Comparison of ENCODE assay signal across 1 cellular context in the genomic region with DNA sequence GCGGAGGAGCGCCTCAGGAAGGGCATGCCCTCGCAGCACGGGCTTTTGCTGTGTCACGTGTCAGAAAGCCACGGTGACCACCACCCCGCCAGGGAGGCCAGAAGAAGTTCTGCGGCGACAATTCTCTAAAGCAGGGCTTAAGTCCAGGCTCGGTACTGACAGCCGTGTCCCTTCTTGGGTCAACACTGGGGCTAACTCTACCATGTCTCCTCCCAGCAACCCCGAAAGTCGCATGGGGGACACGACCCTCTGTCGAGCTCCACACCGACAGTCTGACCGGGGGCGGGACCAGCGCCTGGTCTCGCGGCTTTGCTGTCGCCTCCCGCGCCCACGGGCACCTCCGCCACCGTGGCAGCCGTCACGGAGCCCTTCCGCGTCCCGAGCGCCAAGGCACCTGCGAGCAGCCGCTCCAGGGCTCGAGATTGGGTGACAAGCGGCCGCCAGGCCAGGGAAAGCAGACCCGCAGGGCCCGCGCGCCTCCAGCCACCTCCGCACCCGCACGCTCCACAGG.
TF ChIP-seq lines count a peak whose summit lies in the region.

No MANE protein-coding gene starts in this region.

TF ChIP-seq in K562, 482 proteins besides CTCF, POLR2A, EP300 and RAD21 (continues in another document):
- TF ChIP-seq, protein P1, sequence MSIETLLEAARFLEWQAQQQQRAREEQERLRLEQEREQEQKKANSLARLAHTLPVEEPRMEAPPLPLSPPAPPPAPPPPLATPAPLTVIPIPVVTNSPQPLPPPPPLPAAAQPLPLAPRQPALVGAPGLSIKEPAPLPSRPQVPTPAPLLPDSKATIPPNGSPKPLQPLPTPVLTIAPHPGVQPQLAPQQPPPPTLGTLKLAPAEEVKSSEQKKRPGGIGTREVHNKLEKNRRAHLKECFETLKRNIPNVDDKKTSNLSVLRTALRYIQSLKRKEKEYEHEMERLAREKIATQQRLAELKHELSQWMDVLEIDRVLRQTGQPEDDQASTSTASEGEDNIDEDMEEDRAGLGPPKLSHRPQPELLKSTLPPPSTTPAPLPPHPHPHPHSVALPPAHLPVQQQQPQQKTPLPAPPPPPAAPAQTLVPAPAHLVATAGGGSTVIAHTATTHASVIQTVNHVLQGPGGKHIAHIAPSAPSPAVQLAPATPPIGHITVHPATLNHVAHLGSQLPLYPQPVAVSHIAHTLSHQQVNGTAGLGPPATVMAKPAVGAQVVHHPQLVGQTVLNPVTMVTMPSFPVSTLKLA (conservative IDR thresholded peaks at IDR 0.05), result peak in 1 of 2 experiments; percentile 50; a peak in 3 of 4 replicates
- TF ChIP-seq FOXK1 (CRISPR knock-in tag; IDR thresholded peaks at IDR 0.05; ENCODE audit: borderline replicate concordance) (0 out of 2 replicates have a peak, but pooled peaks have one; percentile 35), SAFB (IDR thresholded peaks at IDR 0.05; ENCODE audit: borderline replicate concordance, low read depth, low read length) (peak; percentile 81), JUN (IDR thresholded peaks at IDR 0.05; ENCODE audit: borderline replicate concordance, low read depth, low read length) (no peak), JUN (CRISPR knock-in tag; IDR thresholded peaks at IDR 0.05; ENCODE audit: borderline replicate concordance) (no peak), ZNF830 (CRISPR knock-in tag; IDR thresholded peaks at IDR 0.05) (no peak), KAT7 (CRISPR knock-in tag; IDR thresholded peaks at IDR 0.05; ENCODE audit: borderline replicate concordance) (peak; percentile 32; the same call in 1 of the 2 replicates), YY1 (IDR thresholded peaks at IDR 0.05; ENCODE audit: borderline replicate concordance in 1 of 3, control insufficient read depth in 1 of 3, extremely low read depth in 1 of 3, insufficient read depth in 3 of 3, insufficient read length in 1 of 3, insufficient replicate concordance in 2 of 3, low read depth in 1 of 3, low read length in 2 of 3) (no peak), NFRKB (IDR thresholded peaks at IDR 0.05; ENCODE audit: low read depth) (no peak; the same call in 1 of the 2 replicates), MAFG (tag; conservative IDR thresholded peaks at IDR 0.05) (0 out of 2 replicates have a peak, but pooled peaks have one; percentile 4), CHD1 (IDR thresholded peaks at IDR 0.05; ENCODE audit: low read length) (peak; percentile 79), CEBPB (tag; IDR thresholded peaks at IDR 0.05) (no peak), ZNF766 (CRISPR knock-in tag; conservative IDR thresholded peaks at IDR 0.05) (no peak), CBX3 (IDR thresholded peaks at IDR 0.05; ENCODE audit: borderline replicate concordance in 1 of 2, low read length in 2 of 2) (0 out of 3 replicates have a peak, but pooled peaks of 1 of the 2 experiments have one; percentile 9), RBM14 (IDR thresholded peaks at IDR 0.05; ENCODE audit: borderline replicate concordance, insufficient read depth, low read depth, low read length) (0 out of 2 replicates have a peak, but pooled peaks have one; percentile 65), FIP1L1 (IDR thresholded peaks at IDR 0.05; ENCODE audit: low read depth, low read length, poor library complexity, severe bottlenecking) (no peak), PURB (CRISPR knock-in tag; IDR thresholded peaks at IDR 0.05; ENCODE audit: low read depth) (no peak), TAF1 (IDR thresholded peaks at IDR 0.05; ENCODE audit: control insufficient read depth, extremely low read depth, insufficient read depth, low read length, severe bottlenecking) (peak; percentile 35), NFE2L1 (tag; IDR thresholded peaks at IDR 0.05; ENCODE audit: borderline replicate concordance, low read depth) (no peak)
- TF ChIP-seq, protein P2, sequence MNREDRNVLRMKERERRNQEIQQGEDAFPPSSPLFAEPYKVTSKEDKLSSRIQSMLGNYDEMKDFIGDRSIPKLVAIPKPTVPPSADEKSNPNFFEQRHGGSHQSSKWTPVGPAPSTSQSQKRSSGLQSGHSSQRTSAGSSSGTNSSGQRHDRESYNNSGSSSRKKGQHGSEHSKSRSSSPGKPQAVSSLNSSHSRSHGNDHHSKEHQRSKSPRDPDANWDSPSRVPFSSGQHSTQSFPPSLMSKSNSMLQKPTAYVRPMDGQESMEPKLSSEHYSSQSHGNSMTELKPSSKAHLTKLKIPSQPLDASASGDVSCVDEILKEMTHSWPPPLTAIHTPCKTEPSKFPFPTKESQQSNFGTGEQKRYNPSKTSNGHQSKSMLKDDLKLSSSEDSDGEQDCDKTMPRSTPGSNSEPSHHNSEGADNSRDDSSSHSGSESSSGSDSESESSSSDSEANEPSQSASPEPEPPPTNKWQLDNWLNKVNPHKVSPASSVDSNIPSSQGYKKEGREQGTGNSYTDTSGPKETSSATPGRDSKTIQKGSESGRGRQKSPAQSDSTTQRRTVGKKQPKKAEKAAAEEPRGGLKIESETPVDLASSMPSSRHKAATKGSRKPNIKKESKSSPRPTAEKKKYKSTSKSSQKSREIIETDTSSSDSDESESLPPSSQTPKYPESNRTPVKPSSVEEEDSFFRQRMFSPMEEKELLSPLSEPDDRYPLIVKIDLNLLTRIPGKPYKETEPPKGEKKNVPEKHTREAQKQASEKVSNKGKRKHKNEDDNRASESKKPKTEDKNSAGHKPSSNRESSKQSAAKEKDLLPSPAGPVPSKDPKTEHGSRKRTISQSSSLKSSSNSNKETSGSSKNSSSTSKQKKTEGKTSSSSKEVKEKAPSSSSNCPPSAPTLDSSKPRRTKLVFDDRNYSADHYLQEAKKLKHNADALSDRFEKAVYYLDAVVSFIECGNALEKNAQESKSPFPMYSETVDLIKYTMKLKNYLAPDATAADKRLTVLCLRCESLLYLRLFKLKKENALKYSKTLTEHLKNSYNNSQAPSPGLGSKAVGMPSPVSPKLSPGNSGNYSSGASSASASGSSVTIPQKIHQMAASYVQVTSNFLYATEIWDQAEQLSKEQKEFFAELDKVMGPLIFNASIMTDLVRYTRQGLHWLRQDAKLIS (CRISPR knock-in tag; IDR thresholded peaks at IDR 0.05), result 0 out of 2 replicates have a peak, but pooled peaks have one; percentile 12
- TF ChIP-seq, protein P3, sequence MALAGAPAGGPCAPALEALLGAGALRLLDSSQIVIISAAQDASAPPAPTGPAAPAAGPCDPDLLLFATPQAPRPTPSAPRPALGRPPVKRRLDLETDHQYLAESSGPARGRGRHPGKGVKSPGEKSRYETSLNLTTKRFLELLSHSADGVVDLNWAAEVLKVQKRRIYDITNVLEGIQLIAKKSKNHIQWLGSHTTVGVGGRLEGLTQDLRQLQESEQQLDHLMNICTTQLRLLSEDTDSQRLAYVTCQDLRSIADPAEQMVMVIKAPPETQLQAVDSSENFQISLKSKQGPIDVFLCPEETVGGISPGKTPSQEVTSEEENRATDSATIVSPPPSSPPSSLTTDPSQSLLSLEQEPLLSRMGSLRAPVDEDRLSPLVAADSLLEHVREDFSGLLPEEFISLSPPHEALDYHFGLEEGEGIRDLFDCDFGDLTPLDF (CRISPR knock-in tag; IDR thresholded peaks at IDR 0.05), result no peak
- TF ChIP-seq, protein P4, sequence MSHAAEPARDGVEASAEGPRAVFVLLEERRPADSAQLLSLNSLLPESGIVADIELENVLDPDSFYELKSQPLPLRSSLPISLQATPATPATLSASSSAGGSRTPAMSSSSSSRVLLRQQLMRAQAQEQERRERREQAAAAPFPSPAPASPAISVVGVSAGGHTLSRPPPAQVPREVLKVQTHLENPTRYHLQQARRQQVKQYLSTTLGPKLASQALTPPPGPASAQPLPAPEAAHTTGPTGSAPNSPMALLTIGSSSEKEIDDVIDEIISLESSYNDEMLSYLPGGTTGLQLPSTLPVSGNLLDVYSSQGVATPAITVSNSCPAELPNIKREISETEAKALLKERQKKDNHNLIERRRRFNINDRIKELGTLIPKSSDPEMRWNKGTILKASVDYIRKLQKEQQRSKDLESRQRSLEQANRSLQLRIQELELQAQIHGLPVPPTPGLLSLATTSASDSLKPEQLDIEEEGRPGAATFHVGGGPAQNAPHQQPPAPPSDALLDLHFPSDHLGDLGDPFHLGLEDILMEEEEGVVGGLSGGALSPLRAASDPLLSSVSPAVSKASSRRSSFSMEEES (CRISPR knock-in tag; IDR thresholded peaks at IDR 0.05), result peak; percentile 79
- TF ChIP-seq, protein P5, sequence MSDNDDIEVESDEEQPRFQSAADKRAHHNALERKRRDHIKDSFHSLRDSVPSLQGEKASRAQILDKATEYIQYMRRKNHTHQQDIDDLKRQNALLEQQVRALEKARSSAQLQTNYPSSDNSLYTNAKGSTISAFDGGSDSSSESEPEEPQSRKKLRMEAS (CRISPR knock-in tag; IDR thresholded peaks at IDR 0.05), result 0 out of 2 replicates have a peak, but pooled peaks have one; percentile 30
- TF ChIP-seq, protein P6, sequence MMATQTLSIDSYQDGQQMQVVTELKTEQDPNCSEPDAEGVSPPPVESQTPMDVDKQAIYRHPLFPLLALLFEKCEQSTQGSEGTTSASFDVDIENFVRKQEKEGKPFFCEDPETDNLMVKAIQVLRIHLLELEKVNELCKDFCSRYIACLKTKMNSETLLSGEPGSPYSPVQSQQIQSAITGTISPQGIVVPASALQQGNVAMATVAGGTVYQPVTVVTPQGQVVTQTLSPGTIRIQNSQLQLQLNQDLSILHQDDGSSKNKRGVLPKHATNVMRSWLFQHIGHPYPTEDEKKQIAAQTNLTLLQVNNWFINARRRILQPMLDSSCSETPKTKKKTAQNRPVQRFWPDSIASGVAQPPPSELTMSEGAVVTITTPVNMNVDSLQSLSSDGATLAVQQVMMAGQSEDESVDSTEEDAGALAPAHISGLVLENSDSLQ (IDR thresholded peaks at IDR 0.05), result no peak
- TF ChIP-seq, protein P7, sequence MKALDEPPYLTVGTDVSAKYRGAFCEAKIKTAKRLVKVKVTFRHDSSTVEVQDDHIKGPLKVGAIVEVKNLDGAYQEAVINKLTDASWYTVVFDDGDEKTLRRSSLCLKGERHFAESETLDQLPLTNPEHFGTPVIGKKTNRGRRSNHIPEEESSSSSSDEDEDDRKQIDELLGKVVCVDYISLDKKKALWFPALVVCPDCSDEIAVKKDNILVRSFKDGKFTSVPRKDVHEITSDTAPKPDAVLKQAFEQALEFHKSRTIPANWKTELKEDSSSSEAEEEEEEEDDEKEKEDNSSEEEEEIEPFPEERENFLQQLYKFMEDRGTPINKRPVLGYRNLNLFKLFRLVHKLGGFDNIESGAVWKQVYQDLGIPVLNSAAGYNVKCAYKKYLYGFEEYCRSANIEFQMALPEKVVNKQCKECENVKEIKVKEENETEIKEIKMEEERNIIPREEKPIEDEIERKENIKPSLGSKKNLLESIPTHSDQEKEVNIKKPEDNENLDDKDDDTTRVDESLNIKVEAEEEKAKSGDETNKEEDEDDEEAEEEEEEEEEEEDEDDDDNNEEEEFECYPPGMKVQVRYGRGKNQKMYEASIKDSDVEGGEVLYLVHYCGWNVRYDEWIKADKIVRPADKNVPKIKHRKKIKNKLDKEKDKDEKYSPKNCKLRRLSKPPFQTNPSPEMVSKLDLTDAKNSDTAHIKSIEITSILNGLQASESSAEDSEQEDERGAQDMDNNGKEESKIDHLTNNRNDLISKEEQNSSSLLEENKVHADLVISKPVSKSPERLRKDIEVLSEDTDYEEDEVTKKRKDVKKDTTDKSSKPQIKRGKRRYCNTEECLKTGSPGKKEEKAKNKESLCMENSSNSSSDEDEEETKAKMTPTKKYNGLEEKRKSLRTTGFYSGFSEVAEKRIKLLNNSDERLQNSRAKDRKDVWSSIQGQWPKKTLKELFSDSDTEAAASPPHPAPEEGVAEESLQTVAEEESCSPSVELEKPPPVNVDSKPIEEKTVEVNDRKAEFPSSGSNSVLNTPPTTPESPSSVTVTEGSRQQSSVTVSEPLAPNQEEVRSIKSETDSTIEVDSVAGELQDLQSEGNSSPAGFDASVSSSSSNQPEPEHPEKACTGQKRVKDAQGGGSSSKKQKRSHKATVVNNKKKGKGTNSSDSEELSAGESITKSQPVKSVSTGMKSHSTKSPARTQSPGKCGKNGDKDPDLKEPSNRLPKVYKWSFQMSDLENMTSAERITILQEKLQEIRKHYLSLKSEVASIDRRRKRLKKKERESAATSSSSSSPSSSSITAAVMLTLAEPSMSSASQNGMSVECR (CRISPR knock-in tag; IDR thresholded peaks at IDR 0.05), result peak; percentile 48; the same call in 1 of the 2 replicates
- TF ChIP-seq, protein P8, sequence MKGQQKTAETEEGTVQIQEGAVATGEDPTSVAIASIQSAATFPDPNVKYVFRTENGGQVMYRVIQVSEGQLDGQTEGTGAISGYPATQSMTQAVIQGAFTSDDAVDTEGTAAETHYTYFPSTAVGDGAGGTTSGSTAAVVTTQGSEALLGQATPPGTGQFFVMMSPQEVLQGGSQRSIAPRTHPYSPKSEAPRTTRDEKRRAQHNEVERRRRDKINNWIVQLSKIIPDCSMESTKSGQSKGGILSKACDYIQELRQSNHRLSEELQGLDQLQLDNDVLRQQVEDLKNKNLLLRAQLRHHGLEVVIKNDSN (CRISPR knock-in tag; IDR thresholded peaks at IDR 0.05), result peak; percentile 79
